In genomic region chr1:248884632-248885295, GRCh38 we compare ENCODE assay signal across 1 cellular context.
TF ChIP-seq lines count a peak whose summit lies in the region.

No MANE protein-coding gene starts in this region.

TF ChIP-seq in HCT116, 20 proteins besides CTCF, POLR2A, EP300 and RAD21:
- TF ChIP-seq YY1 (IDR thresholded peaks at IDR 0.05; ENCODE audit: extremely low read depth, insufficient replicate concordance, low read depth, low read length) (no peak), REST (IDR thresholded peaks at IDR 0.05; ENCODE audit: low read depth) (no peak), ELF1 (IDR thresholded peaks at IDR 0.05; ENCODE audit: borderline replicate concordance, low read depth) (no peak), SP1 (IDR thresholded peaks at IDR 0.05; ENCODE audit: low read depth) (no peak), SIN3A (IDR thresholded peaks at IDR 0.05; ENCODE audit: low read depth) (no peak), EZH2 (IDR thresholded peaks at IDR 0.05) (no peak), EGR1 (IDR thresholded peaks at IDR 0.05; ENCODE audit: low read depth) (no peak), EZH2phosphoT487 (IDR thresholded peaks at IDR 0.05; ENCODE audit: borderline replicate concordance) (no peak), ZNF274 (IDR thresholded peaks at IDR 0.05; ENCODE audit: low read depth, low read length) (no peak), MAX (IDR thresholded peaks at IDR 0.05) (no peak), CEBPB (IDR thresholded peaks at IDR 0.05; ENCODE audit: low read depth) (no peak), ZFX (IDR thresholded peaks at IDR 0.05) (no peak), ATF3 (IDR thresholded peaks at IDR 0.05) (no peak), SRF (IDR thresholded peaks at IDR 0.05; ENCODE audit: low read depth) (no peak), JUND (IDR thresholded peaks at IDR 0.05) (no peak), TCF7L2 (IDR thresholded peaks at IDR 0.05; ENCODE audit: borderline replicate concordance, extremely low read depth, insufficient read depth, insufficient read length) (no peak)
TF ChIP-seq in HCT116: peak in this region for 0.
